In genomic region chr3:124556636-124557035, GRCh38 we compare ENCODE assay signal across 31 cellular contexts.
"Had no signal": no experiment of that assay in that cellular context is flagged by ENCODE, and none has a peak within 500 bp of the region (broad histone marks: within the 10 kb centered on the region; RNA-seq: fewer than 3 reads in every experiment).

No MANE protein-coding gene starts in this region.

- H3K4me1 ChIP-seq: prostate gland had no signal

- H3K27me3 ChIP-seq: pancreas, tibial artery, upper lobe of right lung had no signal

- H3K4me3 Mint-ChIP-seq: naive thymus-derived CD8-positive, alpha-beta T cell; nephron; neural crest cell; stimulated activated naive B cell treated with anti-CD40 and anti-IgM and Interleukin-4, amounts not matched to agents 10 μg/mL and 1 μg/mL and 100 μg/mL, for 72 hours had no signal

- H3K27ac Mint-ChIP-seq: naive thymus-derived CD8-positive, alpha-beta T cell; stimulated activated naive B cell treated with anti-CD40 and anti-IgM and Interleukin-4, amounts not matched to agents 10 μg/mL and 1 μg/mL and 100 μg/mL, for 72 hours had no signal

- DNase-seq: kidney glomerular epithelial cell; left cardiac atrium; lower lobe of right lung; mammary epithelial cell; mesenchymal stem cell; naive thymus-derived CD8-positive, alpha-beta T cell; nucleus accumbens; posterior cingulate gyrus; retina; right cardiac atrium; stimulated activated CD4-positive, alpha-beta T cell treated with anti-CD3 and anti-CD28 coated beads, Interleukin-12 subunit alpha, Interleukin-12 subunit beta, amount 100 ng/mL, for 4 hours; stimulated activated CD4-positive, alpha-beta T cell treated with anti-CD3 and anti-CD28 coated beads, Interleukin-15, amount 100 ng/mL, for 24 hours; stimulated activated CD4-positive, alpha-beta T cell treated with anti-CD3 and anti-CD28 coated beads, Interleukin-2, amount 100 ng/mL, for 24 hours; stimulated activated CD4-positive, alpha-beta T cell treated with anti-CD3 and anti-CD28 coated beads, Interleukin-4, amount 100 ng/mL, for 1 hour; stimulated activated naive B cell treated with anti-CD40 and anti-IgM and Interleukin-4, amounts not matched to agents 10 μg/mL and 1 μg/mL and 100 μg/mL, for 72 hours; stimulated activated naive CD8-positive, alpha-beta T cell treated with anti-CD3 and anti-CD28 coated beads, Interleukin-15, Interleukin-2, amounts not matched to agents 100 U/mL and 50 U/mL, for 24 hours; tibial artery; trophoblast cell; upper lobe of right lung had no signal

- H3K36me3 Mint-ChIP-seq: naive thymus-derived CD8-positive, alpha-beta T cell; stimulated activated naive B cell treated with anti-CD40 and anti-IgM and Interleukin-4, amounts not matched to agents 10 μg/mL and 1 μg/mL and 100 μg/mL, for 72 hours had no signal

- H3K4me3 ChIP-seq: lower lobe of right lung, pancreas, prostate gland, skin epidermis, stomach, suprapubic skin, thoracic aorta, tibial artery, upper lobe of right lung had no signal

- H3K36me3 ChIP-seq: lower lobe of right lung, pancreas, prostate gland, stomach, suprapubic skin, tibial artery, upper lobe of right lung had no signal

- FAIRE-seq: keratinocyte, pancreas, urothelium cell line had no signal

- H3K27ac ChIP-seq: lower lobe of right lung, pancreas, prostate gland, skin epidermis, suprapubic skin, upper lobe of right lung had no signal

- ATAC-seq: left cardiac atrium; left lobe of liver; lower lobe of right lung; naive thymus-derived CD8-positive, alpha-beta T cell; right cardiac atrium; sciatic nerve; stimulated activated naive B cell treated with anti-CD40 and anti-IgM and Interleukin-4, amounts not matched to agents 10 μg/mL and 1 μg/mL and 100 μg/mL, for 72 hours; stimulated activated naive CD8-positive, alpha-beta T cell treated with anti-CD3 and anti-CD28 coated beads, Interleukin-15, Interleukin-2, amounts not matched to agents 100 U/mL and 50 U/mL, for 24 hours; upper lobe of right lung had no signal

- H3K4me1 Mint-ChIP-seq: neural crest cell; stimulated activated naive B cell treated with anti-CD40 and anti-IgM and Interleukin-4, amounts not matched to agents 10 μg/mL and 1 μg/mL and 100 μg/mL, for 72 hours had no signal

- H3K9me3 ChIP-seq: lower lobe of right lung, pancreas, prostate gland, stomach, suprapubic skin, thoracic aorta, tibial artery, upper lobe of right lung had no signal
